In the genomic region with DNA sequence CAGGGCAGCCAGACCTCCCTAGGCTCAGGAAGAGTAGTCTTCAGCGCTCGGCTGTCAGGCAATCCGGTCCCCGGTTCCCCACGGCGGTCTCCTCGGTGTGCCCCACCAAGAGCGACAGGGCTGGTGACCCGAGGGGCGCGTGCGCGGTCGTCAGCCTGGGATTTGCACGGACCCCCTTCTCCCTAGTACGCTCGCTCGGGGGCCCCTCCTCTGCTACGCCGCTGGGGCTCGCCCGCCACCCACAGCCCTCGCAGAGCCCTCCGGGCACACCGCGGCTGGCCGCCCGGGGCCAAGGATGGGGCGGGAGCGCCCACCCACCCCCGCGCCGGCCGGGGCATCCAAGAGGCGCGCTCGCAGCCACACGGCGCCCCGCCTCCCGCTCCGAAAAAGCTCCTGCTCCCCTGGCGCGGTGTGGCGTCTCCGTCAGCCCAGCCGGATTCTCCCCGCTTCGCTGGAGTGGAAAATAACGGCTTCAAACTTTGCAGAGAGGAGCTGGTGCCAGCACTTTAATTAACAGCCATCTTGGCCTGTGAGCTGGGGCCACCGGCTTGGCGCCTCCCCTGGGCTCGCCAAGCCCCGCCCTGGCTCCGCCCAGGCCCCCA, we compare ENCODE assay signal across 8 cellular contexts. TPM values are rescaled to one million over a fixed set of nuclear protein-coding genes. Genes with fewer than 3 reads are reported as not detected.
DNase-seq lines count a peak whose midpoint lies in the region; ATAC-seq and TF ChIP-seq lines count a peak whose summit lies in the region.

No MANE protein-coding gene starts in this region.

- H4K91ac ChIP-seq in neuronal stem cell (ENCODE audit: low read depth, low read length, poor library complexity): no peak overlapping the region

- H3K4me3 Mint-ChIP-seq in activated CD4-positive, alpha-beta T cell treated with anti-CD3 and anti-CD28 coated beads, Interleukin-2, amount 10 ng/mL, durations not matched to agents 24 days and 14 days: peak overlapping the region; percentile 91
- peak overlapping the region; percentile 68 to 84 (median 74) for H3K4me3 Mint-ChIP-seq in T-cell

- H3K23ac ChIP-seq in neuronal stem cell (ENCODE audit: low read depth, low read length, poor library complexity): peak overlapping the region; percentile 77

- H2AK5ac ChIP-seq in neuronal stem cell (ENCODE audit: low read depth, low read length): peak overlapping the region; percentile 99

- peak overlapping the region; percentile 97 for H3K18ac ChIP-seq in neuronal stem cell (ENCODE audit: low read length)

- CTCF ChIA-PET in T-cell (lab: Charles Lee): no interaction called here

- peaks cover 5% of the 10 kb centered on the region for H3K79me1 ChIP-seq in neuronal stem cell (ENCODE audit: low read depth, low read length)

- no peaks in the 10 kb centered on the region for H3K36me3 Mint-ChIP-seq in activated CD4-positive, alpha-beta T cell treated with anti-CD3 and anti-CD28 coated beads, Interleukin-2, amount 10 ng/mL, durations not matched to agents 24 days and 14 days (ENCODE audit: low read depth)
- no peaks in the 10 kb centered on the region for H3K36me3 Mint-ChIP-seq in T-cell

- H2BK15ac ChIP-seq in neuronal stem cell (ENCODE audit: low read length): peak overlapping the region; percentile 96

- 4% methylated on average over 6 of the region's 55 CpGs; no CpG with 5 or more reads in 1 of the 2 donors for WGBS in esophagus squamous epithelium, 2 donors
- no CpG with 5 or more reads among the region's 55 CpGs for WGBS in neuronal stem cell (ENCODE audit: extremely low coverage in 2 of 2, insufficient read length in 2 of 2, insufficient replicate concordance in 1 of 2), 2 donors

- H3K4ac ChIP-seq in neuronal stem cell (ENCODE audit: low read length): no peak overlapping the region

- intact Hi-C loops in activated CD4-positive, alpha-beta T cell treated with anti-CD3 and anti-CD28 coated beads, Interleukin-2, amount 10 ng/mL, durations not matched to agents 24 days and 14 days (cut with micrococcal nuclease): no loop called here
- intact Hi-C loops in esophagus squamous epithelium (cut with DNase I): no loop called here

- H2BK5ac ChIP-seq in neuronal stem cell (ENCODE audit: low read length): peak overlapping the region; percentile 84

- TF ChIP-seq POLR2A in esophagus squamous epithelium (IDR thresholded peaks at IDR 0.05) (no peak), GM18505 (IDR thresholded peaks at IDR 0.05; ENCODE audit: borderline replicate concordance, extremely low read depth, insufficient read depth, insufficient read length) (no peak)

- H3K4me3 ChIP-seq in esophagus squamous epithelium (peak overlapping the region; percentile 28 to 67 (median 40)), neuronal stem cell (ENCODE audit: low read length in 2 of 2) (peak overlapping the region; percentile 39 to 81)

- H3K4me1 ChIP-seq in esophagus squamous epithelium (peaks cover 15 to 49% (median 31%) of the 10 kb centered on the region in 3 donors), neuronal stem cell (ENCODE audit: control insufficient read depth in 2 of 2, insufficient read depth in 1 of 2, low read depth in 1 of 2, low read length in 2 of 2) (peaks cover 19% of the 10 kb centered on the region in 2 donors)

- H3K27me3 ChIP-seq in esophagus squamous epithelium (peaks cover 10 to 63% (median 19%) of the 10 kb centered on the region in 4 donors), neuronal stem cell (ENCODE audit: control insufficient read depth in 3 of 3, insufficient read depth in 3 of 3, low read depth in 1 of 3, low read length in 3 of 3) (peaks cover 23 to 83% (median 59%) of the 10 kb centered on the region in 3 experiments)

- H3K27me3 Mint-ChIP-seq in activated CD4-positive, alpha-beta T cell treated with anti-CD3 and anti-CD28 coated beads, Interleukin-2, amount 10 ng/mL, durations not matched to agents 24 days and 14 days: peaks cover 65% of the 10 kb centered on the region
- H3K27me3 Mint-ChIP-seq in T-cell: peaks cover 35 to 42% of the 10 kb centered on the region in 2 donors

- TF ChIP-seq CTCF in esophagus squamous epithelium (IDR thresholded peaks at IDR 0.05): no peak

- no peaks in the 10 kb centered on the region for H3K9me3 ChIP-seq in esophagus squamous epithelium
- no peaks in the 10 kb centered on the region for H3K9me3 ChIP-seq in neuronal stem cell (replicated peaks in 1 of 2; ENCODE audit: control insufficient read depth in 2 of 2, insufficient read depth in 1 of 2, low read depth in 1 of 2, low read length in 2 of 2)

- H3K14ac ChIP-seq in neuronal stem cell (ENCODE audit: low read length): peak overlapping the region; percentile 75

- POLR2A ChIA-PET in T-cell (lab: Charles Lee): interaction anchor here (0.6 kb wide), 3 partner anchors 141 to 355 kb away, joined by 5 to 7 read pairs (median 5); no protein-coding TSS in a partner anchor

- H3K4me1 Mint-ChIP-seq in activated CD4-positive, alpha-beta T cell treated with anti-CD3 and anti-CD28 coated beads, Interleukin-2, amount 10 ng/mL, durations not matched to agents 24 days and 14 days: peaks cover 32% of the 10 kb centered on the region
- H3K4me1 Mint-ChIP-seq in T-cell: peaks cover 26 to 37% (median 35%) of the 10 kb centered on the region in 3 donors

- H2AFZ ChIP-seq in neuronal stem cell (ENCODE audit: low read length): peak overlapping the region; percentile 95

- no peaks in the 10 kb centered on the region for H3K36me3 ChIP-seq in esophagus squamous epithelium
- H3K36me3 ChIP-seq in neuronal stem cell (replicated peaks in 1 of 2; ENCODE audit: control insufficient read depth in 2 of 2, insufficient read depth in 2 of 2, low read length in 2 of 2): no peaks in the 10 kb centered on the region

- H3K4me2 ChIP-seq in neuronal stem cell (ENCODE audit: insufficient read depth, low read length, poor library complexity, severe bottlenecking): peak overlapping the region; percentile 97

- H4K8ac ChIP-seq in neuronal stem cell (ENCODE audit: low read depth, low read length): no peak overlapping the region

- no peaks in the 10 kb centered on the region for H3K9me3 Mint-ChIP-seq in activated CD4-positive, alpha-beta T cell treated with anti-CD3 and anti-CD28 coated beads, Interleukin-2, amount 10 ng/mL, durations not matched to agents 24 days and 14 days
- no peaks in the 10 kb centered on the region for H3K9me3 Mint-ChIP-seq in T-cell

- H3K27ac Mint-ChIP-seq in activated CD4-positive, alpha-beta T cell treated with anti-CD3 and anti-CD28 coated beads, Interleukin-2, amount 10 ng/mL, durations not matched to agents 24 days and 14 days: no peak overlapping the region
- no peak overlapping the region for H3K27ac Mint-ChIP-seq in T-cell

- H3K27ac ChIP-seq in esophagus squamous epithelium (peak overlapping the region; percentile 44 to 79 (median 60)), neuronal stem cell (replicated peaks; ENCODE audit: low read length) (peak overlapping the region; percentile 70)

- H3K9ac ChIP-seq in neuronal stem cell (ENCODE audit: low read depth, low read length, poor library complexity): peak overlapping the region; percentile 87

- ATAC-seq in T-cell (replicated peaks in 1 of 4) (no peak), GM18505 (IDR thresholded peaks at IDR 0.05; ENCODE audit: unreplicated experiment) (no peak), GM19452 (IDR thresholded peaks at IDR 0.05; ENCODE audit: unreplicated experiment) (no peak)

- peak overlapping the region; percentile 77 for H2BK12ac ChIP-seq in neuronal stem cell (ENCODE audit: low read length)

- no peak overlapping the region for H2BK120ac ChIP-seq in neuronal stem cell (ENCODE audit: low read depth, low read length)

- DNase-seq in activated CD4-positive, alpha-beta T cell treated with anti-CD3 and anti-CD28 coated beads, Interleukin-2, amount 10 ng/mL, durations not matched to agents 24 days and 14 days: peak; percentile 77
- no peak for DNase-seq in activated CD4-positive, alpha-beta T cell treated with anti-CD3 and anti-CD28 coated beads, Interleukin-2, amount 50 U/mL, for 4 hours
- DNase-seq in T-cell (peak in 3 of 34 experiments; percentile 9 to 17 (median 11)), esophagus squamous epithelium (lab: John Stamatoyannopoulos, UW) (no peak), neuronal stem cell (ENCODE audit: low spot score) (no peak), LoVo (ENCODE audit: low spot score) (no peak)

RNA-seq across cellular contexts. Expression of gene C1QL1, which starts 2.1 kb away (rescaled TPM):
- total RNA-seq in activated CD4-positive, alpha-beta T cell treated with anti-CD3 and anti-CD28 coated beads, Interleukin-2, amount 10 ng/mL, durations not matched to agents 24 days and 14 days: 0.21 and 0.42 TPM in 2 replicates
- total RNA-seq in T-cell (not detected), esophagus squamous epithelium (1 to 10 TPM in 1 of 4 donors, under 1 TPM in 2, not detected in 1; 0.35 to 2.3 (median 0.70) TPM)
- 8.7 TPM for polyA plus RNA-seq in neuronal stem cell (2013, experiment 1 of 2)
- 8.7 TPM for polyA plus RNA-seq in neuronal stem cell (2013, experiment 2 of 2)

RNA-seq across cellular contexts. Expression of gene KIF18B, which starts 22.7 kb away (rescaled TPM):
- 42.1 and 42.7 TPM in 2 replicates for total RNA-seq in activated CD4-positive, alpha-beta T cell treated with anti-CD3 and anti-CD28 coated beads, Interleukin-2, amount 10 ng/mL, durations not matched to agents 24 days and 14 days
- total RNA-seq in T-cell (1 to 10 TPM in 1 of 5 donors, under 1 TPM in 4; 0.37 to 1.2 (median 0.62) TPM), esophagus squamous epithelium (10 to 100 TPM in 1 of 4 donors, 1 to 10 TPM in 3; 3.3 to 11.1 (median 4.8) TPM)
- polyA plus RNA-seq in neuronal stem cell (2013, experiment 1 of 2): 32.8 TPM
- 32.5 TPM for polyA plus RNA-seq in neuronal stem cell (2013, experiment 2 of 2)

RNA-seq across cellular contexts. Expression of gene GFAP, which starts 54.9 kb away (rescaled TPM):
- not detected in 2 replicates for total RNA-seq in activated CD4-positive, alpha-beta T cell treated with anti-CD3 and anti-CD28 coated beads, Interleukin-2, amount 10 ng/mL, durations not matched to agents 24 days and 14 days
- total RNA-seq in T-cell: not detected
- not detected for total RNA-seq in esophagus squamous epithelium
- polyA plus RNA-seq in neuronal stem cell (2013, experiment 1 of 2): 0.20 TPM
- polyA plus RNA-seq in neuronal stem cell (2013, experiment 2 of 2): 0.17 TPM
